Comparison of ENCODE assay signal across 8 cellular contexts in genomic region chr1:30908446-30908885, GRCh38. TPM values are rescaled to one million over a fixed set of nuclear protein-coding genes. Genes with fewer than 3 reads are reported as not detected.
DNase-seq lines count a peak whose midpoint lies in the region; ATAC-seq and TF ChIP-seq lines count a peak whose summit lies in the region.

SDC3 (minus strand) TSS chr1:30908758; CDS start chr1:30908586, 172 bp downstream.

- TF ChIP-seq POLR2A in breast epithelium (IDR thresholded peaks at IDR 0.05) (no peak), stomach (IDR thresholded peaks at IDR 0.05) (no peak)

- CTCF ChIA-PET in CD8-positive, alpha-beta memory T cell (lab: Charles Lee), result no interaction called here

- peak within 1 kb of the TSS; percentile 83 to 93 (median 84) for H3K4me3 Mint-ChIP-seq in CD8-positive, alpha-beta memory T cell

- peak in 1 of 5 donors; percentile 37 for DNase-seq in CD8-positive, alpha-beta memory T cell
- DNase-seq in M059J (ENCODE audit: low read depth), result no peak
- DNase-seq in breast epithelium (ENCODE audit: low spot score in 2 of 2), result no peak
- peak; percentile 56 for DNase-seq in kidney tubule cell (ENCODE audit: low spot score)
- DNase-seq in stomach, result peak; percentile 40
- DNase-seq in cerebellar nuclear complex (lab: John Stamatoyannopoulos, UW), result no peak

- no peak for TF ChIP-seq CTCF in breast epithelium (IDR thresholded peaks at IDR 0.05)
- TF ChIP-seq CTCF in stomach (IDR thresholded peaks at IDR 0.05), result no peak

- H3K27me3 Mint-ChIP-seq in CD8-positive, alpha-beta memory T cell, result peaks cover 26 to 45% of the 10 kb centered on the region in 2 donors

- H3K36me3 ChIP-seq in CD8-positive, alpha-beta memory T cell (ENCODE audit: insufficient read depth, low read length), result no peaks in the 10 kb centered on the region
- no peaks in the 10 kb centered on the region for H3K36me3 ChIP-seq in breast epithelium
- H3K36me3 ChIP-seq in stomach, result no peaks in the 10 kb centered on the region

- peaks cover 15% of the 10 kb centered on the region for H3K4me1 ChIP-seq in CD8-positive, alpha-beta memory T cell (ENCODE audit: insufficient read depth, low read length)
- H3K4me1 ChIP-seq in breast epithelium (no peaks in the 10 kb centered on the region), stomach (peaks cover 30 to 76% (median 52%) of the 10 kb centered on the region in 4 donors)

- H3K27ac Mint-ChIP-seq in CD8-positive, alpha-beta memory T cell, result peak within 1 kb of the TSS in 7 of 8 donors; percentile 29 to 89 (median 66)

- intact Hi-C loops in breast epithelium (cut with DNase I; ENCODE audit: low total_unique reads), result no loop called here
- intact Hi-C loops in stomach (cut with DNase I; ENCODE audit: low total_unique reads), result no loop called here

- POLR2A ChIA-PET in CD8-positive, alpha-beta memory T cell (lab: Charles Lee), result no interaction called here

- no peaks in the 10 kb centered on the region for H3K36me3 Mint-ChIP-seq in CD8-positive, alpha-beta memory T cell

- peaks cover 14 to 19% (median 19%) of the 10 kb centered on the region in 3 donors for H3K4me1 Mint-ChIP-seq in CD8-positive, alpha-beta memory T cell

- H3K4me3 ChIP-seq in CD8-positive, alpha-beta memory T cell (ENCODE audit: low read length), result peak within 1 kb of the TSS; percentile 23
- H3K4me3 ChIP-seq in breast epithelium (peak within 1 kb of the TSS; percentile 51 to 80 (median 67)), stomach (peak within 1 kb of the TSS; percentile 55 to 60 (median 58))

- WGBS in stomach, 5 donors, result 0 to 3% (median 0%) methylated on average over 4 to 74 of the region's 86 CpGs; no CpG with 5 or more reads in 1 of the 5 donors

- H3K9me3 ChIP-seq in CD8-positive, alpha-beta memory T cell (ENCODE audit: low read length), result no peaks in the 10 kb centered on the region
- no peaks in the 10 kb centered on the region for H3K9me3 ChIP-seq in breast epithelium
- no peaks in the 10 kb centered on the region for H3K9me3 ChIP-seq in stomach

- no peak for ATAC-seq in HG03432 (IDR thresholded peaks at IDR 0.05; ENCODE audit: unreplicated experiment)
- ATAC-seq in HG03521 (IDR thresholded peaks at IDR 0.05; ENCODE audit: unreplicated experiment), result no peak

- no peaks in the 10 kb centered on the region for H3K9me3 Mint-ChIP-seq in CD8-positive, alpha-beta memory T cell

- no peak for TF ChIP-seq EP300 in stomach (IDR thresholded peaks at IDR 0.05)

- peaks cover 15% of the 10 kb centered on the region for H3K27me3 ChIP-seq in CD8-positive, alpha-beta memory T cell (ENCODE audit: insufficient read depth, low read length, poor library complexity, severe bottlenecking)
- H3K27me3 ChIP-seq in breast epithelium (no peaks in the 10 kb centered on the region), stomach (peaks cover 0 to 26% (median 7%) of the 10 kb centered on the region in 3 donors)

- H3K27ac ChIP-seq in CD8-positive, alpha-beta memory T cell (ENCODE audit: low read depth, low read length), result peak within 1 kb of the TSS; percentile 31
- H3K27ac ChIP-seq in breast epithelium (peak within 1 kb of the TSS; percentile 82 to 87), stomach (peak within 1 kb of the TSS in 4 of 5 donors; percentile 62 to 85 (median 76))

RNA-seq across cellular contexts. Expression of gene SDC3, which starts in this region (rescaled TPM):
- total RNA-seq in CD8-positive, alpha-beta memory T cell, result under 1 TPM; 0.44 TPM
- not detected for polyA plus RNA-seq in CD8-positive, alpha-beta memory T cell
- total RNA-seq in M059J (2014; rRNA removed; shearing (Covaris generic)), result 17.1 and 49.2 TPM in 2 replicates
- total RNA-seq in breast epithelium, result 10 to 100 TPM; 16.5 to 37.8 (median 26.2) TPM
- total RNA-seq in stomach, result 10 to 100 TPM in 4 of 5 donors, under 1 TPM in 1; 0.58 to 47.2 (median 30.8) TPM
- 10 to 100 TPM in 2 of 3 donors, 1 to 10 TPM in 1; 9.9 to 13.0 (median 10.7) TPM for polyA plus RNA-seq in stomach

Comparison
In these comparisons a context has a peak if more than half of its experiments do, and no peak if none do; other contexts are left out.
1. RNA of gene SDC3 (polyA plus RNA-seq): 9.9 to 13.0 TPM in stomach; not detected in CD8-positive, alpha-beta memory T cell (single experiment); every median in the first group is over 10 times any median in the second.
2. DNase-seq: peak in kidney tubule cell (single experiment) and stomach (single experiment); none in M059J (single experiment), breast epithelium (0 of 2) and cerebellar nuclear complex (0 of 2).
3. H3K27ac ChIP-seq: peak in every context shown above with its lines; median percentile 84 in breast epithelium; 76 in stomach; 31 in CD8-positive, alpha-beta memory T cell.
4. Peak in every context shown above with its lines, with median percentiles within 50 percentile points of each other: H3K4me3 ChIP-seq.